Comparison of ENCODE assay signal across 25 cellular contexts in the genomic region with DNA sequence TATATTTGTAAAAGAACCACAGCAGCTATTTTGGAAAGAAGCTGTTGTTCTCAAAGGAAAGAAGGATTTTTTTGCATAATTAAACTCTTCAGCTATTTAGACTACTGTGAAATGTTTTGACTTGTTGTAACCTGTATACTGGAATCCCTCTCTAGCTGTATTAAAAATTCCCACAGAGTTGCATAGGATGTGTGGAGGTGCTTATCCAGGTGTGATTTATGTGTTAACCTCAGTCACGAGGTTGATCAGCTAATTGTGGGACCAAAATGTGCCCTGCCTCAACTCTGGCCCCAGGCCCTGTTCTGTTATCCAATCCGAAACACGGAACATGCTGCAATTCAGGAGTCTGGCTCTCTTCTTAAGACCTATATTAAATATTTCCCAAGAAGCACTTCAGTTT.
"Had no signal": no experiment of that assay in that cellular context is flagged by ENCODE, and none has a peak within 500 bp of the region (broad histone marks: within the 10 kb centered on the region; RNA-seq: fewer than 3 reads in every experiment).

No MANE protein-coding gene starts in this region.

- H3K27ac Mint-ChIP-seq: memory B cell; stimulated activated effector memory CD8-positive, alpha-beta T cell treated with anti-CD3 and anti-CD28 coated beads, Interleukin-12 subunit alpha, Interleukin-12 subunit beta, amount 100 ng/mL, for 72 hours; type B pancreatic cell had no signal

- H3K36me3 ChIP-seq: ascending aorta, pancreas, prostate gland, uterus had no signal

- H3K27me3 Mint-ChIP-seq: activated naive CD8-positive, alpha-beta T cell; naive thymus-derived CD8-positive, alpha-beta T cell; stimulated activated naive CD8-positive, alpha-beta T cell treated with anti-CD3 and anti-CD28 coated beads, Interleukin-15, amount 100 ng/mL, for 72 hours had no signal

- H3K27ac ChIP-seq: ascending aorta, coronary artery, dorsolateral prefrontal cortex, pancreas, prostate gland, uterus had no signal

- H3K4me1 Mint-ChIP-seq: immature natural killer cell, memory B cell had no signal

- H3K4me1 ChIP-seq: ascending aorta, prostate gland, uterus had no signal

- H3K9me3 ChIP-seq: ascending aorta, pancreas, prostate gland, uterus had no signal

- H3K36me3 Mint-ChIP-seq: activated naive CD8-positive, alpha-beta T cell; brain; immature natural killer cell; memory B cell; naive thymus-derived CD8-positive, alpha-beta T cell; stimulated activated effector memory CD8-positive, alpha-beta T cell treated with anti-CD3 and anti-CD28 coated beads, Interleukin-12 subunit alpha, Interleukin-12 subunit beta, amount 100 ng/mL, for 72 hours; type B pancreatic cell had no signal

- H3K27me3 ChIP-seq: ascending aorta, pancreas, uterus had no signal

- DNase-seq: activated CD4-positive, alpha-beta T cell treated with anti-CD3 and anti-CD28 coated beads for 4 hours; activated CD4-positive, alpha-beta T cell treated with anti-CD3 and anti-CD28 coated beads, Interleukin-2, amount 50 U/mL, for 48 hours; activated CD4-positive, CD25-positive, alpha-beta regulatory T cell; activated T-cell treated with anti-CD3 and anti-CD28 coated beads, Interleukin-2, amount 50 U/mL, for 1 hour; dorsolateral prefrontal cortex; effector memory CD4-positive, alpha-beta T cell; erythroblast; immature natural killer cell; midbrain; naive thymus-derived CD8-positive, alpha-beta T cell; pancreas; retina; stimulated activated CD4-positive, alpha-beta T cell treated with anti-CD3 and anti-CD28 coated beads, Interleukin-4, amount 100 ng/mL, for 24 hours; stimulated activated naive CD8-positive, alpha-beta T cell treated with anti-CD3 and anti-CD28 coated beads, Interleukin-15, amount 100 ng/mL, for 72 hours; uterus had no signal

- H3K9me3 Mint-ChIP-seq: brain; immature natural killer cell; memory B cell; naive thymus-derived CD8-positive, alpha-beta T cell; neural crest cell; stimulated activated effector memory CD8-positive, alpha-beta T cell treated with anti-CD3 and anti-CD28 coated beads, Interleukin-12 subunit alpha, Interleukin-12 subunit beta, amount 100 ng/mL, for 72 hours; type B pancreatic cell had no signal

- ATAC-seq: naive thymus-derived CD8-positive, alpha-beta T cell; pancreas; sciatic nerve; stimulated activated effector memory CD8-positive, alpha-beta T cell treated with anti-CD3 and anti-CD28 coated beads, Interleukin-12 subunit alpha, Interleukin-12 subunit beta, amount 100 ng/mL, for 72 hours; stimulated activated naive CD8-positive, alpha-beta T cell treated with anti-CD3 and anti-CD28 coated beads, Interleukin-15, amount 100 ng/mL, for 72 hours had no signal

- H3K4me3 Mint-ChIP-seq: activated naive CD8-positive, alpha-beta T cell; brain; immature natural killer cell; memory B cell; naive thymus-derived CD8-positive, alpha-beta T cell; neural crest cell; stimulated activated effector memory CD8-positive, alpha-beta T cell treated with anti-CD3 and anti-CD28 coated beads, Interleukin-12 subunit alpha, Interleukin-12 subunit beta, amount 100 ng/mL, for 72 hours; type B pancreatic cell had no signal
